In genomic region chr20:14826926-14827325, GRCh38 we compare ENCODE assay signal across 20 cellular contexts.
DNase-seq lines count a peak whose midpoint lies in the region; ATAC-seq and TF ChIP-seq lines count a peak whose summit lies in the region.
"Had no signal": no experiment of that assay in that cellular context is flagged by ENCODE, and none has a peak within 500 bp of the region (broad histone marks: within the 10 kb centered on the region; RNA-seq: fewer than 3 reads in every experiment).

No MANE protein-coding gene starts in this region.

- H3K9me3 Mint-ChIP-seq in endodermal cell = no peaks in the 10 kb centered on the region
- H3K9me3 Mint-ChIP-seq: GM23338 had no signal

- no peak overlapping the region for H3K27ac Mint-ChIP-seq in endodermal cell
- H3K27ac Mint-ChIP-seq: CD4-positive, CD25-positive, alpha-beta regulatory T cell; GM23338; T-cell; T-helper 2 cell treated with Interferon-gamma antibody and Interleukin-4, amounts not matched to agents 5 μg/mL and 100 μg/mL, for 36 hours had no signal

- no peaks in the 10 kb centered on the region for H3K36me3 Mint-ChIP-seq in endodermal cell (ENCODE audit: low read depth)
- H3K36me3 Mint-ChIP-seq: CD4-positive, CD25-positive, alpha-beta regulatory T cell; T-cell had no signal

- H3K4me1 Mint-ChIP-seq in endodermal cell = peaks cover 2% of the 10 kb centered on the region
- H3K4me1 Mint-ChIP-seq: CD4-positive, CD25-positive, alpha-beta regulatory T cell; T-cell had no signal

- ATAC-seq in GM18858 (IDR thresholded peaks at IDR 0.05; ENCODE audit: unreplicated experiment) = no peak
- ATAC-seq: GM12878, GM23338, T-cell had no signal

- H3K27ac ChIP-seq in endodermal cell (ENCODE audit: low read depth, low read length) = peak overlapping the region; percentile 24

- no peaks in the 10 kb centered on the region for H3K27me3 Mint-ChIP-seq in endodermal cell (ENCODE audit: insufficient read depth)
- H3K27me3 Mint-ChIP-seq: CD4-positive, CD25-positive, alpha-beta regulatory T cell; T-cell had no signal

- no peaks in the 10 kb centered on the region for H3K36me3 ChIP-seq in endodermal cell (ENCODE audit: control insufficient read depth, insufficient read depth, low read length)
- H3K36me3 ChIP-seq: HAP-1 had no signal

- no peak for TF ChIP-seq CTCF in endodermal cell (conservative IDR thresholded peaks at IDR 0.05)

- no peaks in the 10 kb centered on the region for H3K27me3 ChIP-seq in endodermal cell (ENCODE audit: control insufficient read depth, insufficient read depth, low read length, poor library complexity, severe bottlenecking)

- no peak overlapping the region for H3K9ac ChIP-seq in endodermal cell (ENCODE audit: extremely low read depth, low read length, poor library complexity, severe bottlenecking)

- H3K4me3 ChIP-seq in endodermal cell (ENCODE audit: low read length) = no peak overlapping the region
- H3K4me3 ChIP-seq: GM12878, GM23338, HAP-1 had no signal

- 90 to 93% methylated on average over 7 to 8 of the region's 8 CpGs for WGBS in endodermal cell (ENCODE audit: insufficient coverage in 1 of 2, insufficient read length in 1 of 2), 2 experiments

- DNase-seq in NCI-H128 (lab: John Stamatoyannopoulos, UW; ENCODE audit: unreplicated experiment) (peak; percentile 77), NCI-H1436 treated with DMSO at 0.1 percent for 48 hours (lab: John Stamatoyannopoulos, UW) (peak; percentile 67), NCI-H2171 (lab: John Stamatoyannopoulos, UW) (peak; percentile 23), endodermal cell (no peak), NCI-H146 treated with DMSO at 0.1 percent for 48 hours (lab: John Stamatoyannopoulos, UW; ENCODE audit: unreplicated experiment) (no peak), hypothalamus (lab: John Stamatoyannopoulos, UW) (no peak)
- DNase-seq in NK-92 treated with Interleukin-12 subunit alpha and Interleukin-12 subunit beta, amount 100 ng/mL, for 24 hours (lab: John Stamatoyannopoulos, UW) = no peak
- DNase-seq: CD4-positive, CD25-positive, alpha-beta regulatory T cell; COR-L47; DND-41; KBM-7; NCI-H1092 treated with DMSO at 0.1 percent for 48 hours; NCI-H187 treated with DMSO at 0.1 percent for 48 hours; NCI-H446 treated with DMSO at 0.1 percent for 48 hours; T-cell had no signal

- no peak overlapping the region for H3K4me3 Mint-ChIP-seq in endodermal cell
- H3K4me3 Mint-ChIP-seq: CD4-positive, CD25-positive, alpha-beta regulatory T cell; GM23338; T-cell; T-helper 2 cell treated with Interferon-gamma antibody and Interleukin-4, amounts not matched to agents 5 μg/mL and 100 μg/mL, for 36 hours had no signal

- no peaks in the 10 kb centered on the region for H3K4me1 ChIP-seq in endodermal cell (ENCODE audit: control insufficient read depth, insufficient read depth, low read length)
- H3K4me1 ChIP-seq: HAP-1 had no signal

- no peaks in the 10 kb centered on the region for H3K9me3 ChIP-seq in endodermal cell (ENCODE audit: control insufficient read depth, low read length)
- H3K9me3 ChIP-seq: HAP-1 had no signal

Comparison
In these comparisons a context has a peak if more than half of its experiments do, and no peak if none do; other contexts are left out.
1. DNase-seq: peak in NCI-H128 (single experiment), NCI-H1436 treated with DMSO at 0.1 percent for 48 hours (single experiment) and NCI-H2171 (single experiment); none in endodermal cell (single experiment), NK-92 treated with Interleukin-12 subunit alpha and Interleukin-12 subunit beta, amount 100 ng/mL, for 24 hours (single experiment), NCI-H146 treated with DMSO at 0.1 percent for 48 hours (single experiment) and hypothalamus (0 of 51).